22 cellular contexts compared by ENCODE assay signal in the genomic region with DNA sequence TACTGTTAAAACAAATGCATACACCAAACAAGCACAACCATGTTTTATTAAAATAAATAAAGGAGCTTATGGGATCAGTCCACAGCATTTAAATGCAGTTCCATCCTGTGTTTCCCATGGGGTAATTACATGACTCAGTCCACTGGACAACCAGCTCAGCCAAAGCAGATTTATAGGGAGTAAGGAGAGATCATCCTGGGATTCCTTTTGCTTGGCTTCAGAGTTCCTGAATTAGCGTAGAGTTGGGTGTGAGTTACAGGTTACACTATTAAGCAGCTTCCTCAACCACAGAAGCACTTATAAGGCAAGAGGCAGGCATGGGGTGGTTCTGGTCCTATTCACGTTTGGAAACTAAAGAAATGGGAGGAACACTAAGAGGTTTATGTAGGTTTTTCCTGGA.
DNase-seq lines count a peak whose midpoint lies in the region; ATAC-seq and TF ChIP-seq lines count a peak whose summit lies in the region.
"Had no signal": no experiment of that assay in that cellular context is flagged by ENCODE, and none has a peak within 500 bp of the region (broad histone marks: within the 10 kb centered on the region; RNA-seq: fewer than 3 reads in every experiment).

No MANE protein-coding gene starts in this region.

- no peaks in the 10 kb centered on the region for H3K27me3 Mint-ChIP-seq in MCF 10A (ENCODE audit: insufficient read depth, unreplicated experiment)
- no peaks in the 10 kb centered on the region for H3K27me3 Mint-ChIP-seq in CD8-positive, alpha-beta T cell (ENCODE audit: low read depth)
- H3K27me3 Mint-ChIP-seq: naive B cell had no signal

- no peaks in the 10 kb centered on the region for H3K9me3 Mint-ChIP-seq in MCF 10A (ENCODE audit: unreplicated experiment)
- H3K9me3 Mint-ChIP-seq in CD8-positive, alpha-beta T cell, result no peaks in the 10 kb centered on the region
- H3K9me3 Mint-ChIP-seq: T-helper 1 cell treated with Interleukin-12 subunit alpha and Interleukin-12 subunit beta and Interleukin-4 antibody, amounts not matched to agents 30 μg/mL and 1 μg/mL, for 36 hours had no signal

- CTCF ChIA-PET in MCF 10A (lab: Yijun Ruan, JAX), result interaction anchor here (0.8 to 3.5 kb wide), 6 partner anchors 21 to 598 kb away, joined by 3 to 17 read pairs (median 5); no protein-coding TSS in a partner anchor
- CTCF ChIA-PET in CD8-positive, alpha-beta T cell (lab: Charles Lee), result interaction anchor here (0.6 kb wide), 1 partner anchor 41 kb away, joined by 3 read pairs; no protein-coding TSS in a partner anchor

- peaks cover 4% of the 10 kb centered on the region for H3K9me3 ChIP-seq in MG63
- H3K9me3 ChIP-seq in CD8-positive, alpha-beta T cell (ENCODE audit: low read length), result no peaks in the 10 kb centered on the region
- H3K9me3 ChIP-seq: Caco-2, Peyer's patch, upper lobe of right lung had no signal

- H3K36me3 ChIP-seq in MG63, result no peaks in the 10 kb centered on the region
- H3K36me3 ChIP-seq in CD8-positive, alpha-beta T cell (ENCODE audit: insufficient read depth, low read length), result no peaks in the 10 kb centered on the region
- H3K36me3 ChIP-seq: Peyer's patch, upper lobe of right lung had no signal

- H3K4me1 Mint-ChIP-seq in MCF 10A (ENCODE audit: insufficient read depth, unreplicated experiment), result peaks cover 22% of the 10 kb centered on the region
- H3K4me1 Mint-ChIP-seq in CD8-positive, alpha-beta T cell (ENCODE audit: low read depth), result no peaks in the 10 kb centered on the region
- H3K4me1 Mint-ChIP-seq: naive B cell had no signal

- H3K27ac ChIP-seq in CD8-positive, alpha-beta T cell (ENCODE audit: low read depth, low read length), result no peak overlapping the region
- H3K27ac ChIP-seq: Peyer's patch, upper lobe of right lung had no signal

- ATAC-seq in GM18498 (IDR thresholded peaks at IDR 0.05; ENCODE audit: unreplicated experiment) (no peak), GM21619 (IDR thresholded peaks at IDR 0.05; ENCODE audit: unreplicated experiment) (no peak)
- no peak for ATAC-seq in CD8-positive, alpha-beta T cell
- ATAC-seq: HCT116, upper lobe of right lung had no signal

- H3K27ac Mint-ChIP-seq in MCF 10A (ENCODE audit: low read depth, unreplicated experiment), result no peak overlapping the region
- no peak overlapping the region for H3K27ac Mint-ChIP-seq in CD8-positive, alpha-beta T cell
- H3K27ac Mint-ChIP-seq: activated naive CD4-positive, alpha-beta T cell treated with anti-CD3 and anti-CD28 coated beads for 36 hours; naive B cell; T-helper 1 cell treated with Interleukin-12 subunit alpha and Interleukin-12 subunit beta and Interleukin-4 antibody, amounts not matched to agents 30 μg/mL and 1 μg/mL, for 36 hours had no signal

- no peaks in the 10 kb centered on the region for H3K36me3 Mint-ChIP-seq in MCF 10A (ENCODE audit: insufficient read depth, unreplicated experiment)
- H3K36me3 Mint-ChIP-seq in CD8-positive, alpha-beta T cell, result no peaks in the 10 kb centered on the region

- no peak overlapping the region for H3K4me3 Mint-ChIP-seq in MCF 10A (ENCODE audit: unreplicated experiment)
- no peak overlapping the region for H3K4me3 Mint-ChIP-seq in CD8-positive, alpha-beta T cell
- H3K4me3 Mint-ChIP-seq: activated naive CD4-positive, alpha-beta T cell treated with anti-CD3 and anti-CD28 coated beads for 36 hours; naive B cell; T-helper 1 cell treated with Interleukin-12 subunit alpha and Interleukin-12 subunit beta and Interleukin-4 antibody, amounts not matched to agents 30 μg/mL and 1 μg/mL, for 36 hours had no signal

- H3K4me1 ChIP-seq in CD8-positive, alpha-beta T cell (ENCODE audit: insufficient read depth, low read length), result no peaks in the 10 kb centered on the region
- H3K4me1 ChIP-seq: Peyer's patch, upper lobe of right lung had no signal

- no peak overlapping the region for H3K4me3 ChIP-seq in AG10803 (ENCODE audit: low read length)
- H3K4me3 ChIP-seq in MG63, result no peak overlapping the region
- no peak overlapping the region for H3K4me3 ChIP-seq in CD8-positive, alpha-beta T cell (ENCODE audit: low read depth, low read length)
- H3K4me3 ChIP-seq: Peyer's patch, upper lobe of right lung had no signal

- no TSS peak for BruUV-seq in MCF 10A (replicated peaks; lab: Mats Ljungman, UMichigan)

- POLR2A ChIA-PET in MCF 10A (lab: Yijun Ruan, JAX), result interaction anchor here (0.6 to 2.8 kb wide), 13 partner anchors 11 to 596 kb away, joined by 3 to 17 read pairs (median 3); no protein-coding TSS in a partner anchor
- POLR2A ChIA-PET in CD8-positive, alpha-beta T cell (lab: Charles Lee), result no interaction called here

- TF ChIP-seq CTCF in AG10803 (conservative IDR thresholded peaks at IDR 0.05; ENCODE audit: low read length) (no peak), MCF 10A (IDR thresholded peaks at IDR 0.05; ENCODE audit: unreplicated experiment) (no peak)
- TF ChIP-seq CTCF in CD8-positive, alpha-beta T cell (IDR thresholded peaks at IDR 0.05), result no peak

- intact Hi-C loops in MCF 10A (cut with micrococcal nuclease), result no loop called here
- intact Hi-C loops in CD8-positive, alpha-beta T cell (cut with DNase I, micrococcal nuclease), result no loop called here

- H3K27me3 ChIP-seq in MG63, result no peaks in the 10 kb centered on the region
- no peaks in the 10 kb centered on the region for H3K27me3 ChIP-seq in CD8-positive, alpha-beta T cell (ENCODE audit: insufficient read depth, low read length)
- H3K27me3 ChIP-seq: Peyer's patch, upper lobe of right lung had no signal

- DNase-seq in AG10803 (ENCODE audit: low read depth), result peak; percentile 76
- peak; percentile 71 for DNase-seq in MG63
- DNase-seq in MCF 10A (ENCODE audit: unreplicated experiment), result peak; percentile 25
- peak; percentile 72 for DNase-seq in myocyte (ENCODE audit: low read depth)
- no peak for DNase-seq in dermis blood vessel endothelial cell
- no peak for DNase-seq in CD8-positive, alpha-beta T cell
- DNase-seq: activated CD4-positive, alpha-beta T cell treated with anti-CD3 and anti-CD28 coated beads for 1 hour; activated CD8-positive, alpha-beta memory T cell treated with anti-CD3 and anti-CD28 coated beads, Interleukin-2, amount 50 U/mL, for 48 hours; activated naive CD4-positive, alpha-beta T cell treated with anti-CD3 and anti-CD28 coated beads for 36 hours; Caco-2; central memory CD4-positive, alpha-beta T cell; Karpas-422; naive B cell; NCI-H1694; NCI-H526; Peyer's patch; stimulated activated CD4-positive, alpha-beta T cell treated with anti-CD3 and anti-CD28 coated beads, Interleukin-4, amount 100 ng/mL, for 24 hours; upper lobe of right lung had no signal

Comparison
In these comparisons a context has a peak if more than half of its experiments do, and no peak if none do; other contexts are left out.
1. DNase-seq: peak in AG10803 (single experiment), MG63 (single experiment), MCF 10A (single experiment) and myocyte (single experiment); none in dermis blood vessel endothelial cell (single experiment) and CD8-positive, alpha-beta T cell (0 of 7).